14 cellular contexts compared by ENCODE assay signal in genomic region chr1:13764533-13764932, GRCh38.
DNase-seq lines count a peak whose midpoint lies in the region; ATAC-seq and TF ChIP-seq lines count a peak whose summit lies in the region.
"Had no signal": no experiment of that assay in that cellular context is flagged by ENCODE, and none has a peak within 500 bp of the region (broad histone marks: within the 10 kb centered on the region; RNA-seq: fewer than 3 reads in every experiment).

No MANE protein-coding gene starts in this region.

- H3K4me3 ChIP-seq in AG10803 (ENCODE audit: low read length) = no peak overlapping the region
- H3K4me3 ChIP-seq in uterus = no peak overlapping the region

- H3K4me3 Mint-ChIP-seq in nephron progenitor cell = no peak overlapping the region
- H3K4me3 Mint-ChIP-seq: activated CD4-positive, alpha-beta T cell treated with anti-CD3 and anti-CD28 coated beads for 36 hours; activated T-helper 1 cell treated with anti-CD3 and anti-CD28 coated beads, Interleukin-12 subunit alpha, Interleukin-12 subunit beta, Interleukin-2, Interleukin-4 antibody, amounts not matched to agents 30 ng/mL and 10 ng/mL and 1 ng/mL, durations not matched to agents 14 hours and 24 hours and 36 hours; CD14-positive monocyte had no signal

- peaks cover 0 to 5% of the 10 kb centered on the region in 2 donors for H3K4me1 ChIP-seq in uterus

- no peaks in the 10 kb centered on the region for H3K36me3 ChIP-seq in uterus

- TF ChIP-seq CTCF in AG10803 (conservative IDR thresholded peaks at IDR 0.05; ENCODE audit: low read length) (peak; percentile 16; the same call in 1 of the 2 replicates), nephron progenitor cell (IDR thresholded peaks at IDR 0.05) (no peak), uterus (IDR thresholded peaks at IDR 0.05) (no peak)

- H3K9me3 Mint-ChIP-seq in nephron progenitor cell = no peaks in the 10 kb centered on the region
- H3K9me3 Mint-ChIP-seq: activated T-helper 1 cell treated with anti-CD3 and anti-CD28 coated beads, Interleukin-12 subunit alpha, Interleukin-12 subunit beta, Interleukin-2, Interleukin-4 antibody, amounts not matched to agents 30 ng/mL and 10 ng/mL and 1 ng/mL, durations not matched to agents 14 hours and 24 hours and 36 hours; CD14-positive monocyte had no signal

- TF ChIP-seq RAD21 in Ishikawa (IDR thresholded peaks at IDR 0.05; ENCODE audit: low read depth) = no peak

- peaks cover 56% of the 10 kb centered on the region for H3K4me1 Mint-ChIP-seq in nephron progenitor cell

- intact Hi-C loops in uterus (cut with DNase I; ENCODE audit: low total_unique reads) = no loop called here

- no peak overlapping the region for H3K27ac ChIP-seq in uterus
- H3K27ac ChIP-seq: neutrophil had no signal

- DNase-seq in AG10803 (ENCODE audit: low read depth) (peak; percentile 41), fibroblast of gingiva (ENCODE audit: low read depth) (peak; percentile 25), nephron progenitor cell (peak; percentile 26), uterus (no peak), GOT3 (lab: John Stamatoyannopoulos, UW) (no peak)
- DNase-seq: activated CD4-positive, alpha-beta T cell treated with anti-CD3 and anti-CD28 coated beads for 36 hours; NCI-H2171 had no signal

- H3K27me3 Mint-ChIP-seq in nephron progenitor cell (ENCODE audit: low read depth, poor library complexity) = peaks cover 10% of the 10 kb centered on the region
- H3K27me3 Mint-ChIP-seq: activated CD4-positive, alpha-beta T cell treated with anti-CD3 and anti-CD28 coated beads for 36 hours had no signal

- no peak overlapping the region for H3K27ac Mint-ChIP-seq in nephron progenitor cell
- H3K27ac Mint-ChIP-seq: activated CD4-positive, alpha-beta T cell treated with anti-CD3 and anti-CD28 coated beads for 36 hours had no signal

- no peak for TF ChIP-seq POLR2A in uterus (IDR thresholded peaks at IDR 0.05)

- no peaks in the 10 kb centered on the region for H3K9me3 ChIP-seq in uterus
- H3K9me3 ChIP-seq: neutrophil had no signal

- H3K27me3 ChIP-seq in uterus = no peaks in the 10 kb centered on the region
- H3K27me3 ChIP-seq: neutrophil had no signal

- 0 out of 2 replicates have a peak, but pooled peaks have one; percentile 18 for TF ChIP-seq EP300 in Ishikawa (IDR thresholded peaks at IDR 0.05; ENCODE audit: borderline replicate concordance)

- peaks cover 23% of the 10 kb centered on the region for H3K36me3 Mint-ChIP-seq in nephron progenitor cell (ENCODE audit: low read depth)

- no peak for ATAC-seq in GM21529 (IDR thresholded peaks at IDR 0.05; ENCODE audit: unreplicated experiment)
- no peak for ATAC-seq in GM18520 (IDR thresholded peaks at IDR 0.05; ENCODE audit: unreplicated experiment)
- ATAC-seq: activated CD4-positive, alpha-beta T cell treated with anti-CD3 and anti-CD28 coated beads for 36 hours; esophagus mucosa had no signal

TF ChIP-seq in Ishikawa, 13 proteins besides CTCF, POLR2A, EP300 and RAD21:
- TF ChIP-seq CEBPB (IDR thresholded peaks at IDR 0.05) = peak; percentile 69; the same call in 1 of the 2 replicates
- no peak for TF ChIP-seq YY1 (IDR thresholded peaks at IDR 0.05; ENCODE audit: low read depth)
- 0 out of 2 replicates have a peak, but pooled peaks have one; percentile 30 for TF ChIP-seq ZBTB7A (IDR thresholded peaks at IDR 0.05; ENCODE audit: low read depth)
- TF ChIP-seq, protein P1, sequence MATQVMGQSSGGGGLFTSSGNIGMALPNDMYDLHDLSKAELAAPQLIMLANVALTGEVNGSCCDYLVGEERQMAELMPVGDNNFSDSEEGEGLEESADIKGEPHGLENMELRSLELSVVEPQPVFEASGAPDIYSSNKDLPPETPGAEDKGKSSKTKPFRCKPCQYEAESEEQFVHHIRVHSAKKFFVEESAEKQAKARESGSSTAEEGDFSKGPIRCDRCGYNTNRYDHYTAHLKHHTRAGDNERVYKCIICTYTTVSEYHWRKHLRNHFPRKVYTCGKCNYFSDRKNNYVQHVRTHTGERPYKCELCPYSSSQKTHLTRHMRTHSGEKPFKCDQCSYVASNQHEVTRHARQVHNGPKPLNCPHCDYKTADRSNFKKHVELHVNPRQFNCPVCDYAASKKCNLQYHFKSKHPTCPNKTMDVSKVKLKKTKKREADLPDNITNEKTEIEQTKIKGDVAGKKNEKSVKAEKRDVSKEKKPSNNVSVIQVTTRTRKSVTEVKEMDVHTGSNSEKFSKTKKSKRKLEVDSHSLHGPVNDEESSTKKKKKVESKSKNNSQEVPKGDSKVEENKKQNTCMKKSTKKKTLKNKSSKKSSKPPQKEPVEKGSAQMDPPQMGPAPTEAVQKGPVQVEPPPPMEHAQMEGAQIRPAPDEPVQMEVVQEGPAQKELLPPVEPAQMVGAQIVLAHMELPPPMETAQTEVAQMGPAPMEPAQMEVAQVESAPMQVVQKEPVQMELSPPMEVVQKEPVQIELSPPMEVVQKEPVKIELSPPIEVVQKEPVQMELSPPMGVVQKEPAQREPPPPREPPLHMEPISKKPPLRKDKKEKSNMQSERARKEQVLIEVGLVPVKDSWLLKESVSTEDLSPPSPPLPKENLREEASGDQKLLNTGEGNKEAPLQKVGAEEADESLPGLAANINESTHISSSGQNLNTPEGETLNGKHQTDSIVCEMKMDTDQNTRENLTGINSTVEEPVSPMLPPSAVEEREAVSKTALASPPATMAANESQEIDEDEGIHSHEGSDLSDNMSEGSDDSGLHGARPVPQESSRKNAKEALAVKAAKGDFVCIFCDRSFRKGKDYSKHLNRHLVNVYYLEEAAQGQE (IDR thresholded peaks at IDR 0.05; ENCODE audit: low read depth) = no peak
- no peak for TF ChIP-seq TAF1 (IDR thresholded peaks at IDR 0.05; ENCODE audit: low read depth)
- TF ChIP-seq TCF12 (IDR thresholded peaks at IDR 0.05; ENCODE audit: low read depth) = peak; percentile 56; the same call in 1 of the 2 replicates
- peak; percentile 93 for TF ChIP-seq TEAD4 (IDR thresholded peaks at IDR 0.05)

Comparison
In these comparisons a context has a peak if more than half of its experiments do, and no peak if none do; other contexts are left out.
1. DNase-seq: peak in AG10803 (single experiment), fibroblast of gingiva (single experiment) and nephron progenitor cell (single experiment); none in uterus (0 of 2) and GOT3 (single experiment).